8 cellular contexts compared by ENCODE assay signal in the genomic region with DNA sequence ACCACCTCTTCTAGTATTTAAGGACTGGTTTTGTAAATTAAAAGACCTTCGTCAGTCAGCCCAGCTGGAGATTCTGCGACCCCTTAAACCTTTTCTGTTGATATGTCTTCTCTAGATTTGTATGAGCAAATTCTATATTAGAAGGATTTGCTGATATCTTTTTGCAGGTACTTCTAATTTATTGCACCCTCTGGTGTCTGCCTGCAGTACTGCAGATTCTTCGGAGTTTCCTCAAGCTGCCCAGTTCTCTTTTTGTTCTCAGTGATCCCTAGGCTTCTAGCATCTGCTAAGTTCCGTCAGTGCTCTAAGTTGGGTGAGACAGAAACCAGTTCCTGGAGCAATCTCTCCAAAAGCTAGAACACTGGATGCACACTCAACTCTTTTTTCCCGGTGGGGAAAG.
DNase-seq lines count a peak whose midpoint lies in the region; ATAC-seq and TF ChIP-seq lines count a peak whose summit lies in the region.

No MANE protein-coding gene starts in this region.

- no peak overlapping the region for H3K27ac ChIP-seq in osteoblast (ENCODE audit: low read depth, low read length)

- CTCF ChIA-PET in activated CD4-positive, alpha-beta memory T cell treated with anti-CD3 and anti-CD28 coated beads for 36 hours (lab: Charles Lee) = interaction anchor here (0.9 to 3.4 kb wide), 6 partner anchors 10 to 283 kb away, joined by 3 to 37 read pairs (median 6); no protein-coding TSS in a partner anchor

- H3K4me2 ChIP-seq in osteoblast (ENCODE audit: insufficient read depth, low read length) = no peak overlapping the region

- H3K9me3 Mint-ChIP-seq in activated CD4-positive, alpha-beta memory T cell treated with anti-CD3 and anti-CD28 coated beads for 36 hours = peaks cover 2% of the 10 kb centered on the region

- peak; percentile 77 for ATAC-seq in HG02938 (IDR thresholded peaks at IDR 0.05; ENCODE audit: unreplicated experiment)

- H3K4me3 Mint-ChIP-seq in activated CD4-positive, alpha-beta memory T cell treated with anti-CD3 and anti-CD28 coated beads for 36 hours = no peak overlapping the region

- no peak overlapping the region for H3K27ac Mint-ChIP-seq in activated CD4-positive, alpha-beta memory T cell treated with anti-CD3 and anti-CD28 coated beads for 36 hours

- no peak overlapping the region for H3K4me3 ChIP-seq in GM12875 (ENCODE audit: low read depth, low read length)
- H3K4me3 ChIP-seq in osteoblast (ENCODE audit: insufficient read depth, low read length) = no peak overlapping the region

- H3K4me1 ChIP-seq in osteoblast (ENCODE audit: insufficient read depth, low read length) = no peaks in the 10 kb centered on the region

- H2AFZ ChIP-seq in osteoblast (ENCODE audit: low read length) = no peak overlapping the region

- no peaks in the 10 kb centered on the region for H3K27me3 ChIP-seq in osteoblast (ENCODE audit: insufficient read depth, low read length)

- POLR2A ChIA-PET in activated CD4-positive, alpha-beta memory T cell treated with anti-CD3 and anti-CD28 coated beads for 36 hours (lab: Charles Lee) = no interaction called here

- no peaks in the 10 kb centered on the region for H3K27me3 Mint-ChIP-seq in activated CD4-positive, alpha-beta memory T cell treated with anti-CD3 and anti-CD28 coated beads for 36 hours

- intact Hi-C loops in activated CD4-positive, alpha-beta memory T cell treated with anti-CD3 and anti-CD28 coated beads for 36 hours (cut with micrococcal nuclease) = loop anchor here (1.0 to 5.0 kb wide), 2 partner anchors 279 to 1449 kb away; no protein-coding TSS in a partner anchor

- H4K20me1 ChIP-seq in osteoblast (ENCODE audit: insufficient read depth, low read length) = no peaks in the 10 kb centered on the region

- DNase-seq in AG08395 (ENCODE audit: low spot score) (peak; percentile 2), NCI-H446 (lab: John Stamatoyannopoulos, UW) (peak; percentile 15 to 59), fibroblast of peridontal ligament (ENCODE audit: extremely low read depth) (peak; percentile 58), osteoblast (ENCODE audit: insufficient read length, low spot score, missing footprints) (no peak), hepatic stellate cell (ENCODE audit: low spot score) (no peak)
- DNase-seq in activated CD4-positive, alpha-beta memory T cell treated with anti-CD3 and anti-CD28 coated beads for 36 hours = peak; percentile 33

- H3K36me3 Mint-ChIP-seq in activated CD4-positive, alpha-beta memory T cell treated with anti-CD3 and anti-CD28 coated beads for 36 hours = no peaks in the 10 kb centered on the region

- TF ChIP-seq CTCF in GM12875 (IDR thresholded peaks at IDR 0.05; ENCODE audit: borderline replicate concordance, insufficient read depth, low read depth, low read length) (peak; percentile 57; the same call in 1 of the 2 replicates), osteoblast (IDR thresholded peaks at IDR 0.05; ENCODE audit: extremely low read depth, low read depth, low read length) (peak; percentile 63)

- H3K36me3 ChIP-seq in osteoblast (ENCODE audit: insufficient read depth, low read length) = no peaks in the 10 kb centered on the region

- H3K79me2 ChIP-seq in osteoblast (ENCODE audit: insufficient read depth, low read length) = no peaks in the 10 kb centered on the region

- no peaks in the 10 kb centered on the region for H3K9me3 ChIP-seq in osteoblast (ENCODE audit: low read depth, low read length)

- no peaks in the 10 kb centered on the region for H3K4me1 Mint-ChIP-seq in activated CD4-positive, alpha-beta memory T cell treated with anti-CD3 and anti-CD28 coated beads for 36 hours (ENCODE audit: low read depth)

Comparison
In these comparisons a context has a peak if more than half of its experiments do, and no peak if none do; other contexts are left out.
1. DNase-seq: peak in AG08395 (single experiment), NCI-H446 (2 of 2), activated CD4-positive, alpha-beta memory T cell treated with anti-CD3 and anti-CD28 coated beads for 36 hours (single experiment) and fibroblast of peridontal ligament (single experiment); none in osteoblast (single experiment) and hepatic stellate cell (single experiment).